1 cellular context compared by ENCODE assay signal in genomic region chr16:4109250-4109736, GRCh38.
TF ChIP-seq lines count a peak whose summit lies in the region.

No MANE protein-coding gene starts in this region.

TF ChIP-seq in HepG2, 621 proteins besides CTCF, POLR2A, EP300 and RAD21 (continued from another document and continues in another):
- peak; percentile 55 for TF ChIP-seq IKZF5 (CRISPR knock-in tag; IDR thresholded peaks at IDR 0.05)
- no peak for TF ChIP-seq PHF8 (CRISPR knock-in tag; IDR thresholded peaks at IDR 0.05)
- no peak for TF ChIP-seq CBFB (CRISPR knock-in tag; IDR thresholded peaks at IDR 0.05)
- no peak for TF ChIP-seq MEF2D (CRISPR knock-in tag; IDR thresholded peaks at IDR 0.05)
- no peak for TF ChIP-seq ZBTB7A (CRISPR knock-in tag; IDR thresholded peaks at IDR 0.05)
- no peak for TF ChIP-seq ZNF646 (CRISPR knock-in tag; IDR thresholded peaks at IDR 0.05)
- TF ChIP-seq U2AF2 (IDR thresholded peaks at IDR 0.05; ENCODE audit: low read depth, low read length), result no peak
- no peak for TF ChIP-seq HES4 (CRISPR knock-in tag; IDR thresholded peaks at IDR 0.05; ENCODE audit: borderline replicate concordance)
- no peak for TF ChIP-seq CEBPZ (IDR thresholded peaks at IDR 0.05; ENCODE audit: low read length)
- TF ChIP-seq NCOA5 (CRISPR knock-in tag; IDR thresholded peaks at IDR 0.05), result no peak
- TF ChIP-seq ZNF652 (CRISPR knock-in tag; IDR thresholded peaks at IDR 0.05; ENCODE audit: borderline replicate concordance, low read depth), result no peak
- no peak for TF ChIP-seq NR2F2 (IDR thresholded peaks at IDR 0.05; ENCODE audit: borderline replicate concordance, low read depth)
- peak; percentile 68; the same call in 1 of the 2 replicates for TF ChIP-seq SOX13 (IDR thresholded peaks at IDR 0.05)
- TF ChIP-seq SOX13 (CRISPR knock-in tag; conservative IDR thresholded peaks at IDR 0.05 in 1 of 2, IDR thresholded peaks at IDR 0.05 in 1 of 2), result peak in 1 of 2 experiments; percentile 79; a peak in 2 of 4 replicates
- TF ChIP-seq HINFP (CRISPR knock-in tag; IDR thresholded peaks at IDR 0.05; ENCODE audit: low read depth), result no peak
- TF ChIP-seq ELK4 (CRISPR knock-in tag; IDR thresholded peaks at IDR 0.05; ENCODE audit: borderline replicate concordance), result no peak
- no peak for TF ChIP-seq AHDC1 (CRISPR knock-in tag; IDR thresholded peaks at IDR 0.05; ENCODE audit: borderline replicate concordance)
- TF ChIP-seq ZSCAN5A (CRISPR knock-in tag; IDR thresholded peaks at IDR 0.05; ENCODE audit: borderline replicate concordance), result 0 out of 2 replicates have a peak, but pooled peaks have one; percentile 69
- 0 out of 2 replicates have a peak, but pooled peaks have one; percentile 0 for TF ChIP-seq SMC3 (IDR thresholded peaks at IDR 0.05; ENCODE audit: low read length)
- TF ChIP-seq RCOR2 (CRISPR knock-in tag; IDR thresholded peaks at IDR 0.05), result peak; percentile 79; the same call in 1 of the 2 replicates
- no peak; a peak in 1 of 4 replicates for TF ChIP-seq NR2F1 (CRISPR knock-in tag; IDR thresholded peaks at IDR 0.05)
- TF ChIP-seq ZSCAN29 (CRISPR knock-in tag; conservative IDR thresholded peaks at IDR 0.05), result no peak
- TF ChIP-seq ZNF816 (CRISPR knock-in tag; IDR thresholded peaks at IDR 0.05; ENCODE audit: borderline replicate concordance), result no peak
- TF ChIP-seq STAG1 (CRISPR knock-in tag; IDR thresholded peaks at IDR 0.05), result no peak
- TF ChIP-seq ZNF224 (CRISPR knock-in tag; IDR thresholded peaks at IDR 0.05), result no peak
- TF ChIP-seq NFAT5 (CRISPR knock-in tag; IDR thresholded peaks at IDR 0.05), result no peak
- TF ChIP-seq KDM6A (CRISPR knock-in tag; IDR thresholded peaks at IDR 0.05; ENCODE audit: low read depth), result no peak
